ENCODE assay signal across 8 cellular contexts in genomic region chr2:11681722-11682589, GRCh38. TPM values are rescaled to one million over a fixed set of nuclear protein-coding genes. Genes with fewer than 3 reads are reported as not detected.
DNase-seq lines count a peak whose midpoint lies in the region; ATAC-seq and TF ChIP-seq lines count a peak whose summit lies in the region.

No MANE protein-coding gene starts in this region.

- DNase-seq in GM06990 (ENCODE audit: extremely low read depth, insufficient read length) (peak; percentile 26), HL-60 (ENCODE audit: low read depth in 1 of 2, low spot score in 1 of 2) (peak in 1 of 2 experiments; percentile 18), PC-9 (peak in 1 of 2 experiments; percentile 60), heart left ventricle (peak in 1 of 5 donors; percentile 44)
- DNase-seq in activated gamma-delta T cell treated with anti-CD3 and anti-CD28 coated beads, Interleukin-2, amount 50 U/mL, for 16 hours (ENCODE audit: low read depth), result peak; percentile 17
- peak; percentile 69 for DNase-seq in stimulated activated CD4-positive, alpha-beta T cell treated with anti-CD3 and anti-CD28 coated beads, Interleukin-15, amount 100 ng/mL, for 24 hours

- no peak for TF ChIP-seq POLR2A in heart left ventricle (IDR thresholded peaks at IDR 0.05)

- BruUV-seq in PC-9 (replicated peaks; lab: Mats Ljungman, UMichigan), result no TSS peak

- no peaks in the 10 kb centered on the region for H3K9me2 ChIP-seq in PC-9 (ENCODE audit: insufficient read depth)

- POLR2A ChIA-PET in PC-9 (lab: Charles Lee; ENCODE audit: unreplicated experiment), result no interaction called here

- H3K27ac ChIP-seq in HL-60 (replicated peaks) (no peak overlapping the region), PC-9 (no peak overlapping the region), heart left ventricle (no peak overlapping the region)

- H3K4me1 ChIP-seq in PC-9 (replicated peaks; ENCODE audit: insufficient read depth) (peaks cover 19% of the 10 kb centered on the region), heart left ventricle (peaks cover 0 to 8% (median 0%) of the 10 kb centered on the region in 12 donors)

- ATAC-seq in heart left ventricle (peak in 3 of 4 donors; percentile 9 to 30 (median 24)), HG03565 (IDR thresholded peaks at IDR 0.05; ENCODE audit: unreplicated experiment) (no peak), HG03025 (IDR thresholded peaks at IDR 0.05; ENCODE audit: low FRiP score, unreplicated experiment) (no peak)

- no peaks in the 10 kb centered on the region for H3K79me2 ChIP-seq in PC-9 (ENCODE audit: low read depth)

- TF ChIP-seq CTCF in GM06990 (IDR thresholded peaks at IDR 0.05; ENCODE audit: insufficient read depth, low read length, poor library complexity, severe bottlenecking), result peak; percentile 89
- peak; percentile 60 for TF ChIP-seq CTCF in HL-60 (IDR thresholded peaks at IDR 0.05; ENCODE audit: insufficient read depth, low read length)
- peak; percentile 99 for TF ChIP-seq CTCF in PC-9 (conservative IDR thresholded peaks at IDR 0.05)
- TF ChIP-seq CTCF in heart left ventricle (IDR thresholded peaks at IDR 0.05), result peak; percentile 55 to 77 (median 69)

- H3K9me3 ChIP-seq in PC-9 (ENCODE audit: insufficient read depth, low read depth) (no peaks in the 10 kb centered on the region), heart left ventricle (no peaks in the 10 kb centered on the region)

- H2AFZ ChIP-seq in PC-9, result no peak overlapping the region

- H3K4me3 ChIP-seq in GM06990 (replicated peaks; ENCODE audit: low read depth, low read length) (no peak overlapping the region), HL-60 (replicated peaks; ENCODE audit: insufficient read depth, low read length) (no peak overlapping the region), PC-9 (no peak overlapping the region), heart left ventricle (no peak overlapping the region)

- H3F3A ChIP-seq in PC-9 (ENCODE audit: insufficient read depth, low read depth), result peaks cover 2% of the 10 kb centered on the region

- no peaks in the 10 kb centered on the region for H4K20me1 ChIP-seq in PC-9 (ENCODE audit: insufficient read depth)

- CTCF ChIA-PET in PC-9 (lab: Charles Lee), result interaction anchor here (1.6 kb wide), 1 partner anchor 99 kb away, joined by 5 read pairs; no protein-coding TSS in a partner anchor

- H3K4me2 ChIP-seq in PC-9, result no peak overlapping the region

- WGBS in heart left ventricle, 4 donors, result 61 to 65% (median 65%) methylated on average over 30 to 31 of the region's 31 CpGs

- no peaks in the 10 kb centered on the region for H3K36me3 ChIP-seq in GM06990 (ENCODE audit: control insufficient read depth, insufficient read depth, low read length)
- no peaks in the 10 kb centered on the region for H3K36me3 ChIP-seq in PC-9 (ENCODE audit: low read depth)
- no peaks in the 10 kb centered on the region for H3K36me3 ChIP-seq in heart left ventricle

- H3K27me3 ChIP-seq in GM06990 (replicated peaks; ENCODE audit: control insufficient read depth, insufficient read depth, low read length) (peaks cover 3% of the 10 kb centered on the region; the same call in 1 of the 2 replicates), HL-60 (ENCODE audit: insufficient read depth, poor library complexity, severe bottlenecking) (peaks cover 8% of the 10 kb centered on the region), PC-9 (ENCODE audit: insufficient read depth, low read depth) (0 out of 2 replicates have a peak, but pooled peaks cover 4% of the 10 kb centered on the region), heart left ventricle (peaks cover 0 to 27% (median 0%) of the 10 kb centered on the region in 9 donors)

- intact Hi-C loops in PC-9 (cut with micrococcal nuclease; ENCODE audit: unreplicated experiment) (loop anchor here (1.0 to 2.0 kb wide), 2 partner anchors 97 to 204 kb away; no protein-coding TSS in a partner anchor), heart left ventricle (cut with DNase I) (loop anchor here in 3 of 10 donors (10.0 kb wide), 1 partner anchor 207 kb away; no protein-coding TSS in a partner anchor)

RNA-seq across cellular contexts. Expression of gene NTSR2, which starts 12.0 kb away (rescaled TPM):
- total RNA-seq in PC-9 (2021) (not detected in 2 replicates), heart left ventricle (under 1 TPM in 1 of 9 donors, not detected in 8; 0.16 TPM)
- under 1 TPM in 1 of 2 donors, not detected in 1; 0.04 TPM for polyA plus RNA-seq in heart left ventricle

Comparison
In these comparisons a context has a peak if more than half of its experiments do, and no peak if none do; other contexts are left out.
1. ATAC-seq: peak in heart left ventricle (3 of 4); none in HG03565 (single experiment) and HG03025 (single experiment).
2. Peak in every context shown above with its lines, with median percentiles within 50 percentile points of each other: CTCF ChIP-seq.